19 cellular contexts compared by ENCODE assay signal in the genomic region with DNA sequence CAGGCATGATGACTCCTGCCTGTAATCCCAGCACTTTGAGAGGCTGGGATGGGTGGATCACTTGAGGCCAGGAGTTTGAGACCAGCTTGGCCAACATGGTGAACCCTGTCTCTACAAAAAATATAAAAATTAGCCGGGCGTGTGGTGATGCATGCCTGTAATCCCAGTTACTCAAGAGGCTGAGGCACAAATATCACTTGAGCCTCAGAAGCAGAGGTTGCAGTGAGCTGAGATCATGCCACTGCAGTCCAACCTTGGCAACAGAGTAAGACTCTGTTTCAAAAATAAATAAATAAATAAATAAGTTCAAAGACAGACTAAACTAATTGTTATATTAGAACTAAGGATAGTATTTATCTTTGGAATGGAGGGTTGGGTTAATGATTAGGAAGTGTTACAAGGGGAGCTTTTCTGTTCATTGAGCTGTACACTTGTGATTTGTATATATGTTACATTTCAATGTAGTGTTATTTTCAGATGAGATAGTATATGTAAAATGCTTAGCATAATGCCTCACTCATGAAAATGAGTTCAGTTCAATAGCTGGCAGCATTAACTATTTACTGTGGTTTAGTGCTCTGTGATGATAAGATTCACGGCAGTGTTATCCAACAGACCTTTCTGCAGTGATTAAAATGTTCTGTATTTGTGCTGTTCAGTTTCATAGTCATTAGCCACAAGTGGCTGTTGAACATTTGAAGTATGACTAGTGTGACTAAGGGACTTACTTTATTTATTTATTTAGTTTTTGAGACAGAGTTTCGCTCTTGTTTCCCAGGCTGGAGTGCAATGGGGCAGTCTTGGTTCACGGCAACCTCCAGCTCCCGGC. TPM values are rescaled to one million over a fixed set of nuclear protein-coding genes. Genes with fewer than 3 reads are reported as not detected.
A peak's percentile ranks its signal among the peaks of the same experiment; 100 is the strongest.
DNase-seq lines count a peak whose midpoint lies in the region; ATAC-seq and TF ChIP-seq lines count a peak whose summit lies in the region.
"Had no signal": no experiment of that assay in that cellular context is flagged by ENCODE, and none has a peak within 500 bp of the region (broad histone marks: within the 10 kb centered on the region; RNA-seq: fewer than 3 reads in every experiment).

No MANE protein-coding gene starts in this region.

- no peak overlapping the region for H3K4me3 Mint-ChIP-seq in CD4-positive, alpha-beta T cell
- H3K4me3 Mint-ChIP-seq: activated naive CD8-positive, alpha-beta T cell treated with anti-CD3 and anti-CD28 coated beads for 36 hours; memory B cell; stimulated activated naive CD8-positive, alpha-beta T cell treated with anti-CD3 and anti-CD28 coated beads, Interleukin-15, amount 100 ng/mL, for 72 hours had no signal

- H3K27me3 Mint-ChIP-seq in CD4-positive, alpha-beta T cell, result no peaks in the 10 kb centered on the region
- H3K27me3 Mint-ChIP-seq: activated naive CD8-positive, alpha-beta T cell treated with anti-CD3 and anti-CD28 coated beads for 36 hours; memory B cell; stimulated activated naive CD8-positive, alpha-beta T cell treated with anti-CD3 and anti-CD28 coated beads, Interleukin-15, amount 100 ng/mL, for 72 hours had no signal

- peak overlapping the region; percentile 31 for H3K4me2 ChIP-seq in osteoblast (ENCODE audit: insufficient read depth, low read length)

- POLR2A ChIA-PET in CD4-positive, alpha-beta T cell (lab: Charles Lee), result no interaction called here

- WGBS in lower leg skin, 2 donors, result 92 to 96% methylated on average over 6 of the region's 6 CpGs

- TF ChIP-seq CTCF in fibroblast of villous mesenchyme (IDR thresholded peaks at IDR 0.05; ENCODE audit: insufficient read depth, low read depth, low read length), result no peak
- TF ChIP-seq CTCF in osteoblast (IDR thresholded peaks at IDR 0.05; ENCODE audit: extremely low read depth, low read depth, low read length), result no peak
- TF ChIP-seq CTCF in lower leg skin (IDR thresholded peaks at IDR 0.05), result no peak
- TF ChIP-seq CTCF in CD4-positive, alpha-beta T cell (IDR thresholded peaks at IDR 0.05), result no peak

- ATAC-seq in CD4-positive, alpha-beta T cell (ENCODE audit: poor library complexity), result no peak
- no peak for ATAC-seq in HG02970 (IDR thresholded peaks at IDR 0.05; ENCODE audit: low FRiP score, unreplicated experiment)
- ATAC-seq: stimulated activated naive CD8-positive, alpha-beta T cell treated with anti-CD3 and anti-CD28 coated beads, Interleukin-15, amount 100 ng/mL, for 72 hours had no signal

- H3K79me2 ChIP-seq in osteoblast (ENCODE audit: insufficient read depth, low read length), result peaks cover 42% of the 10 kb centered on the region

- H3K4me3 ChIP-seq in fibroblast of villous mesenchyme (ENCODE audit: low read depth, low read length), result no peak overlapping the region
- no peak overlapping the region for H3K4me3 ChIP-seq in osteoblast (ENCODE audit: insufficient read depth, low read length)
- no peak overlapping the region for H3K4me3 ChIP-seq in lower leg skin (ENCODE audit: low read depth, poor library complexity, severe bottlenecking)
- H3K4me3 ChIP-seq: Peyer's patch had no signal

- peaks cover 11% of the 10 kb centered on the region for H3K4me1 Mint-ChIP-seq in CD4-positive, alpha-beta T cell (ENCODE audit: low read depth)
- H3K4me1 Mint-ChIP-seq: stimulated activated naive CD8-positive, alpha-beta T cell treated with anti-CD3 and anti-CD28 coated beads, Interleukin-15, amount 100 ng/mL, for 72 hours had no signal

- CTCF ChIA-PET in CD4-positive, alpha-beta T cell (lab: Charles Lee), result interaction anchor here (0.6 kb wide), 1 partner anchor 478 kb away, joined by 3 read pairs; no protein-coding TSS in a partner anchor

- H3K27ac Mint-ChIP-seq in CD4-positive, alpha-beta T cell, result no peak overlapping the region
- H3K27ac Mint-ChIP-seq: activated naive CD8-positive, alpha-beta T cell treated with anti-CD3 and anti-CD28 coated beads for 36 hours; memory B cell; stimulated activated naive CD8-positive, alpha-beta T cell treated with anti-CD3 and anti-CD28 coated beads, Interleukin-15, amount 100 ng/mL, for 72 hours had no signal

- no peak for TF ChIP-seq POLR2A in lower leg skin (IDR thresholded peaks at IDR 0.05)

- no peaks in the 10 kb centered on the region for H3K36me3 ChIP-seq in osteoblast (ENCODE audit: insufficient read depth, low read length)
- H3K36me3 ChIP-seq: Peyer's patch had no signal

- no peaks in the 10 kb centered on the region for H3K36me3 Mint-ChIP-seq in CD4-positive, alpha-beta T cell (ENCODE audit: low read depth)

- H3K9me3 ChIP-seq in osteoblast (ENCODE audit: low read depth, low read length), result no peaks in the 10 kb centered on the region
- no peaks in the 10 kb centered on the region for H3K9me3 ChIP-seq in CD4-positive, alpha-beta T cell (ENCODE audit: control insufficient read depth, low read length)
- H3K9me3 ChIP-seq: Peyer's patch had no signal

- no peaks in the 10 kb centered on the region for H3K9me3 Mint-ChIP-seq in CD4-positive, alpha-beta T cell
- H3K9me3 Mint-ChIP-seq: activated naive CD8-positive, alpha-beta T cell treated with anti-CD3 and anti-CD28 coated beads for 36 hours; stimulated activated naive CD8-positive, alpha-beta T cell treated with anti-CD3 and anti-CD28 coated beads, Interleukin-15, amount 100 ng/mL, for 72 hours had no signal

- DNase-seq in Daoy (ENCODE audit: low read depth), result peak; percentile 69
- DNase-seq in RPMI7951 (ENCODE audit: low read depth), result peak; percentile 26
- peak; percentile 52 for DNase-seq in fibroblast of villous mesenchyme (ENCODE audit: low read depth)
- peak; percentile 32 for DNase-seq in osteoblast (ENCODE audit: insufficient read length, low spot score, missing footprints)
- DNase-seq in lower leg skin (ENCODE audit: low spot score in 2 of 2), result no peak
- DNase-seq in CD4-positive, alpha-beta T cell, result no peak
- DNase-seq in activated T-cell treated with anti-CD3 and anti-CD28 coated beads, Interleukin-2, amount 50 U/mL, for 48 hours, result no peak
- DNase-seq: activated CD4-positive, CD25-positive, alpha-beta regulatory T cell treated with anti-CD3 and anti-CD28 coated beads, Interleukin-2, amount 50 U/mL, for 72 hours; activated CD8-positive, alpha-beta memory T cell treated with anti-CD3 and anti-CD28 coated beads, Interleukin-2, amount 50 U/mL, for 48 hours; activated naive CD8-positive, alpha-beta T cell treated with anti-CD3 and anti-CD28 coated beads for 36 hours; NCI-H1694; NCI-H524 treated with DMSO at 0.1 percent for 48 hours; nucleus accumbens; Peyer's patch; stimulated activated CD4-positive, alpha-beta T cell treated with anti-CD3 and anti-CD28 coated beads, Interleukin-12 subunit alpha, Interleukin-12 subunit beta, amount 100 ng/mL, for 4 hours; stimulated activated naive CD8-positive, alpha-beta T cell treated with anti-CD3 and anti-CD28 coated beads, Interleukin-15, amount 100 ng/mL, for 72 hours; T-helper 1 cell had no signal

- no peaks in the 10 kb centered on the region for H4K20me1 ChIP-seq in osteoblast (ENCODE audit: insufficient read depth, low read length)

- intact Hi-C loops in lower leg skin (cut with DNase I; ENCODE audit: low total_unique reads), result no loop called here
- intact Hi-C loops in CD4-positive, alpha-beta T cell (cut with DNase I, micrococcal nuclease), result no loop called here

- H3K27ac ChIP-seq in osteoblast (ENCODE audit: low read depth, low read length), result peak overlapping the region; percentile 62
- no peak overlapping the region for H3K27ac ChIP-seq in CD4-positive, alpha-beta T cell (ENCODE audit: low read depth, low read length)
- H3K27ac ChIP-seq: Peyer's patch had no signal

- H3K27me3 ChIP-seq in osteoblast (ENCODE audit: insufficient read depth, low read length), result no peaks in the 10 kb centered on the region
- H3K27me3 ChIP-seq in CD4-positive, alpha-beta T cell (ENCODE audit: control insufficient read depth, insufficient read depth, low read length), result no peaks in the 10 kb centered on the region
- H3K27me3 ChIP-seq: Peyer's patch had no signal

- H3K4me1 ChIP-seq in osteoblast (ENCODE audit: insufficient read depth, low read length), result peaks cover 43% of the 10 kb centered on the region
- H3K4me1 ChIP-seq: Peyer's patch had no signal

- H2AFZ ChIP-seq in osteoblast (ENCODE audit: low read length), result no peak overlapping the region

RNA-seq across cellular contexts. Expression of gene OSBPL9, which starts 47.7 kb away (rescaled TPM):
- total RNA-seq in Daoy (2014; rRNA removed; shearing (Covaris generic)), result 42.2 and 47.7 TPM in 2 replicates
- 88.2 and 101 TPM in 2 replicates for total RNA-seq in RPMI7951 (2014; rRNA removed; shearing (Covaris generic))
- total RNA-seq in fibroblast of villous mesenchyme (85.4 and 103 TPM in 2 replicates), osteoblast (87.9 and 96.4 TPM in 2 replicates), lower leg skin (10 to 100 TPM; 35.9 to 56.9 (median 46.9) TPM)
- 10 to 100 TPM; 35.6 to 36.5 TPM for total RNA-seq in CD4-positive, alpha-beta T cell

Comparison
In these comparisons a context has a peak if more than half of its experiments do, and no peak if none do; other contexts are left out.
1. DNase-seq: peak in Daoy (single experiment), RPMI7951 (single experiment), fibroblast of villous mesenchyme (single experiment) and osteoblast (single experiment); none in lower leg skin (0 of 2), CD4-positive, alpha-beta T cell (0 of 10) and activated T-cell treated with anti-CD3 and anti-CD28 coated beads, Interleukin-2, amount 50 U/mL, for 48 hours (0 of 2).